20 cellular contexts compared by ENCODE assay signal in genomic region chr3:103644450-103644849, GRCh38.
DNase-seq lines count a peak whose midpoint lies in the region; ATAC-seq, FAIRE-seq and TF ChIP-seq lines count a peak whose summit lies in the region.
"Had no signal": no experiment of that assay in that cellular context is flagged by ENCODE, and none has a peak within 500 bp of the region (broad histone marks: within the 10 kb centered on the region; RNA-seq: fewer than 3 reads in every experiment).

No MANE protein-coding gene starts in this region.

- FAIRE-seq in urothelium cell line (lab: Jason Lieb, UNC): no peak
- FAIRE-seq: A549, GM12892 had no signal

- no peak for ATAC-seq in sciatic nerve
- no peak for ATAC-seq in GM21367 (IDR thresholded peaks at IDR 0.05; ENCODE audit: unreplicated experiment)
- ATAC-seq: A549, GM23338 had no signal

- no peak overlapping the region for H2AFZ ChIP-seq in mesenchymal stem cell (ENCODE audit: low read depth, low read length)
- H2AFZ ChIP-seq: GM23338 had no signal

- H4K91ac ChIP-seq in mesenchymal stem cell (ENCODE audit: low read length): no peak overlapping the region

- no peak overlapping the region for H3K23ac ChIP-seq in mesenchymal stem cell (ENCODE audit: low read length in 2 of 2)

- no peak overlapping the region for H2AK5ac ChIP-seq in mesenchymal stem cell (ENCODE audit: low read length, severe bottlenecking)

- no peak overlapping the region for H2BK120ac ChIP-seq in mesenchymal stem cell (ENCODE audit: low read depth, low read length)

- no peak for TF ChIP-seq POLR2A in esophagus squamous epithelium (IDR thresholded peaks at IDR 0.05)

- H3K4ac ChIP-seq in mesenchymal stem cell (ENCODE audit: low read depth in 1 of 2, low read length in 2 of 2): no peak overlapping the region

- no peak overlapping the region for H3K4me3 ChIP-seq in mesenchymal stem cell (ENCODE audit: insufficient read depth in 1 of 2, low read depth in 1 of 2, low read length in 2 of 2)
- H3K4me3 ChIP-seq in esophagus squamous epithelium: no peak overlapping the region
- H3K4me3 ChIP-seq: A549, GM23338, MG63 had no signal

- peak; percentile 14 for DNase-seq in ELR (ENCODE audit: low read depth)
- DNase-seq in NCI-H226: peak; percentile 44
- DNase-seq in SW480 (ENCODE audit: low spot score): peak; percentile 64
- peak; percentile 6 for DNase-seq in mesenchymal stem cell
- DNase-seq in sciatic nerve (ENCODE audit: low spot score): no peak
- no peak for DNase-seq in urothelium cell line (ENCODE audit: low spot score)
- no peak for DNase-seq in esophagus squamous epithelium (lab: John Stamatoyannopoulos, UW)
- DNase-seq: Caco-2; DMS53; KBM-7; MG63; NCI-H1417 treated with DMSO at 0.1 percent for 48 hours; NCI-H2029; NCI-H526; NK-92 treated with Interleukin-12 subunit alpha and Interleukin-12 subunit beta, amount 100 ng/mL, for 24 hours had no signal

- H3K18ac ChIP-seq in mesenchymal stem cell (ENCODE audit: low read depth in 1 of 2, low read length in 2 of 2): no peak overlapping the region

- no peak overlapping the region for H3K27ac ChIP-seq in mesenchymal stem cell (ENCODE audit: low read length, poor library complexity, severe bottlenecking)
- no peak overlapping the region for H3K27ac ChIP-seq in esophagus squamous epithelium
- H3K27ac ChIP-seq: A549, C4-2B had no signal

- H3K4me1 ChIP-seq in mesenchymal stem cell (ENCODE audit: control insufficient read depth, insufficient read depth, low read depth, low read length) (no peaks in the 10 kb centered on the region), esophagus squamous epithelium (no peaks in the 10 kb centered on the region)
- H3K4me1 ChIP-seq: A549, Caco-2 had no signal

- H3K36me3 ChIP-seq in mesenchymal stem cell (ENCODE audit: control insufficient read depth in 1 of 2, insufficient read depth in 2 of 2, low read depth in 1 of 2, low read length in 2 of 2): no peaks in the 10 kb centered on the region
- H3K36me3 ChIP-seq in esophagus squamous epithelium: no peaks in the 10 kb centered on the region
- H3K36me3 ChIP-seq: MG63 had no signal

- intact Hi-C loops in sciatic nerve (cut with DNase I): no loop called here
- intact Hi-C loops in esophagus squamous epithelium (cut with DNase I): no loop called here

- WGBS in mesenchymal stem cell: no CpG with 5 or more reads among the region's 2 CpGs
- WGBS in esophagus squamous epithelium, 2 donors: 35 to 45% methylated on average over 2 of the region's 2 CpGs

- H3K9me3 ChIP-seq in mesenchymal stem cell (ENCODE audit: control insufficient read depth, low read length) (no peaks in the 10 kb centered on the region), esophagus squamous epithelium (no peaks in the 10 kb centered on the region)
- H3K9me3 ChIP-seq: A549, Caco-2, MG63 had no signal

- TF ChIP-seq CTCF in esophagus squamous epithelium (IDR thresholded peaks at IDR 0.05): no peak

- H3K4me2 ChIP-seq in mesenchymal stem cell (ENCODE audit: low read length, poor library complexity, severe bottlenecking): no peak overlapping the region
- H3K4me2 ChIP-seq: A549, GM23338 had no signal

- no peak overlapping the region for H3K9ac ChIP-seq in mesenchymal stem cell (ENCODE audit: low read length)

- no peak overlapping the region for H2BK5ac ChIP-seq in mesenchymal stem cell (ENCODE audit: low read depth, low read length, poor library complexity, severe bottlenecking)

- no peak overlapping the region for H2BK15ac ChIP-seq in mesenchymal stem cell (ENCODE audit: low read depth, poor library complexity, severe bottlenecking)

- H3K27me3 ChIP-seq in mesenchymal stem cell (ENCODE audit: control insufficient read depth in 1 of 2, insufficient read depth in 1 of 2, low read length in 2 of 2) (no peaks in the 10 kb centered on the region), esophagus squamous epithelium (no peaks in the 10 kb centered on the region)
- H3K27me3 ChIP-seq: MG63 had no signal

- no peaks in the 10 kb centered on the region for H3K79me1 ChIP-seq in mesenchymal stem cell (replicated peaks; ENCODE audit: low read length, poor library complexity, severe bottlenecking)

- H3K14ac ChIP-seq in mesenchymal stem cell (ENCODE audit: low read length in 2 of 2): no peak overlapping the region

- H2BK12ac ChIP-seq in mesenchymal stem cell (ENCODE audit: low read length in 2 of 2): no peak overlapping the region

- H4K8ac ChIP-seq in mesenchymal stem cell (ENCODE audit: low read length): no peak overlapping the region

Comparison
In these comparisons a context has a peak if more than half of its experiments do, and no peak if none do; other contexts are left out.
1. DNase-seq: peak in ELR (single experiment), NCI-H226 (single experiment), SW480 (single experiment) and mesenchymal stem cell (single experiment); none in sciatic nerve (single experiment), urothelium cell line (single experiment) and esophagus squamous epithelium (single experiment).